1 cellular context compared by ENCODE assay signal in the genomic region with DNA sequence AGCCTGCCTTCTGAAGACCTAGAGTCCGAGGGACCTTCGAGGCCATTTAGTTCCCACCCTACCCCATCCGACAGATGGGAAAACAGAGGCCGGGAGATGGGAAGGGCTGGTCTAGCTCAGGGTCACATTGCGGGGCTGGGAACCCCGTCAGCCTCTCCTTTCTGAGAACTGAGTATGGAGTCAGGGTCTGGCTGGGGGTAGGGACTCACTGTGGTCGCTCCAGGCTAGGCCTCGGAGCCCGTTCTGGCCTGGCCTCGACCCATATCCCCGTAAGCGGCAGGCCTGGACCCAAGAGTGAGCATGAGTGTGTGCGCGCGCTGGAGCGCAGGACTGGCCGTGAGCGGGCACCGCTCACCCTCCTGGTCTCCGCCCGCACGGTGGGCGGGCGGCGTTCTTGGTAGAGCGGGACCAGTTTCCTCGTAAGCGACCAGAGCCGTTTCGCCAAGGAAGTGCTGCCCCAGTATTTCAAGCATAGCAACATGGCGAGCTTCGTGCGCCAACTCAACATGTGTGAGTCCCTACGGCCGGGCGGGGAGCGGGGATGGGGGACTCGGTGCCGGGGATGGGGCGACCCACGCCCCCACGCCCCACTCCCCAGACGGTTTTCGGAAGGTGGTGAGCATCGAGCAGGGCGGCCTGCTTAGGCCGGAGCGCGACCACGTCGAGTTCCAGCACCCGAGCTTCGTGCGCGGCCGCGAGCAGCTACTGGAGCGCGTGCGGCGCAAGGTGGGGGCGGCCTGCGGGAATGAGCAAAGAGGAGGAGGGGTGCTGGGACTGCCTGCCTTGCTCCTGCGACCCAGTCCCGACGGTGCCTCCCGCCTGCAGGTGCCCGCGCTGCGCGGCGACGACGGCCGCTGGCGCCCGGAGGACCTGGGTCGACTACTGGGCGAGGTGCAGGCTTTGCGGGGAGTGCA.
TF ChIP-seq lines count a peak whose summit lies in the region.

No MANE protein-coding gene starts in this region.

TF ChIP-seq in HCT116, 20 proteins besides CTCF, POLR2A, EP300 and RAD21 (continued from another document):
- TF ChIP-seq ZBTB33 (IDR thresholded peaks at IDR 0.05; ENCODE audit: extremely low read depth, insufficient replicate concordance, low read length) (no peak), JUND (IDR thresholded peaks at IDR 0.05) (no peak), TCF7L2 (IDR thresholded peaks at IDR 0.05; ENCODE audit: borderline replicate concordance, extremely low read depth, insufficient read depth, insufficient read length) (no peak), ELF1 (IDR thresholded peaks at IDR 0.05; ENCODE audit: borderline replicate concordance, low read depth) (no peak), EGR1 (IDR thresholded peaks at IDR 0.05; ENCODE audit: low read depth) (no peak), FOSL1 (IDR thresholded peaks at IDR 0.05; ENCODE audit: low read depth) (no peak), CBX3 (IDR thresholded peaks at IDR 0.05; ENCODE audit: low read depth) (no peak)
